In genomic region chr4:94334519-94334918, GRCh38 we compare ENCODE assay signal across 19 cellular contexts. TPM values are rescaled to one million over a fixed set of nuclear protein-coding genes. Genes with fewer than 3 reads are reported as not detected.
"Had no signal": no experiment of that assay in that cellular context is flagged by ENCODE, and none has a peak within 500 bp of the region (broad histone marks: within the 10 kb centered on the region; RNA-seq: fewer than 3 reads in every experiment).

No MANE protein-coding gene starts in this region.

- ATAC-seq: esophagus mucosa; naive thymus-derived CD4-positive, alpha-beta T cell; stimulated activated naive CD8-positive, alpha-beta T cell treated with anti-CD3 and anti-CD28 coated beads, Interleukin-15, Interleukin-2, amounts not matched to agents 100 U/mL and 50 U/mL, for 24 hours had no signal

- H3K4me2 ChIP-seq: smooth muscle cell had no signal

- DNase-seq: effector memory CD4-positive, alpha-beta T cell; glutamatergic neuron; islet precursor cell; naive thymus-derived CD4-positive, alpha-beta T cell; nephron progenitor cell; ovary; stimulated activated CD4-positive, alpha-beta T cell treated with anti-CD3 and anti-CD28 coated beads, Interleukin-2, amount 100 ng/mL, for 48 hours; stimulated activated naive CD8-positive, alpha-beta T cell treated with anti-CD3 and anti-CD28 coated beads, Interleukin-15, Interleukin-2, amounts not matched to agents 100 U/mL and 50 U/mL, for 24 hours; transverse colon had no signal

- H3K27me3 ChIP-seq: gastrocnemius medialis, neutrophil, ovary, right atrium auricular region, transverse colon had no signal

- FAIRE-seq: endometrium had no signal

- H3K36me3 ChIP-seq: gastrocnemius medialis, neutrophil, ovary, right atrium auricular region, thoracic aorta, transverse colon had no signal

- H3K9me3 ChIP-seq: gastrocnemius medialis, neutrophil, ovary, right atrium auricular region, thoracic aorta, transverse colon had no signal

- H3K27ac ChIP-seq: gastrocnemius medialis, neutrophil, ovary, right atrium auricular region, thoracic aorta, transverse colon had no signal

- H3K4me1 ChIP-seq: right atrium auricular region, transverse colon had no signal

- H3K4me3 ChIP-seq: gastrocnemius medialis, lung, ovary, right atrium auricular region, smooth muscle cell, thoracic aorta, transverse colon had no signal

RNA-seq across cellular contexts. Expression of gene HPGDS, which starts 8.1 kb away (rescaled TPM):
- total RNA-seq: esophagus mucosa, fibroblast of lung, mononuclear cell, smooth muscle cell had no signal
- polyA plus RNA-seq: fibroblast of lung; naive thymus-derived CD4-positive, alpha-beta T cell; smooth muscle cell had no signal
